In genomic region chr3:135499426-135499825, GRCh38 we compare ENCODE assay signal across 30 cellular contexts.
"Had no signal": no experiment of that assay in that cellular context is flagged by ENCODE, and none has a peak within 500 bp of the region (broad histone marks: within the 10 kb centered on the region; RNA-seq: fewer than 3 reads in every experiment).

No MANE protein-coding gene starts in this region.

- H3K27me3 Mint-ChIP-seq: activated CD4-positive, alpha-beta memory T cell treated with anti-CD3 and anti-CD28 coated beads, Interleukin-2, amount 10 ng/mL, durations not matched to agents 7 days and 5 days had no signal

- H3K9me3 Mint-ChIP-seq: activated CD4-positive, alpha-beta memory T cell treated with anti-CD3 and anti-CD28 coated beads, Interleukin-2, amount 10 ng/mL, durations not matched to agents 7 days and 5 days; activated naive CD4-positive, alpha-beta T cell treated with anti-CD3 and anti-CD28 coated beads for 36 hours; activated T-cell treated with anti-CD3 and anti-CD28 coated beads, Interleukin-2, amount 50 U/mL, for 24 hours had no signal

- H3K4me3 ChIP-seq: adrenal gland, cardiac muscle cell had no signal

- H3K4me1 Mint-ChIP-seq: activated CD4-positive, alpha-beta memory T cell treated with anti-CD3 and anti-CD28 coated beads, Interleukin-2, amount 10 ng/mL, durations not matched to agents 7 days and 5 days had no signal

- H3K9me3 ChIP-seq: adrenal gland had no signal

- ATAC-seq: activated naive CD4-positive, alpha-beta T cell treated with anti-CD3 and anti-CD28 coated beads, Interleukin-2, amount 50 U/mL, for 72 hours had no signal

- H3K4me3 Mint-ChIP-seq: activated CD4-positive, alpha-beta memory T cell treated with anti-CD3 and anti-CD28 coated beads, Interleukin-2, amount 10 ng/mL, durations not matched to agents 7 days and 5 days; activated naive CD4-positive, alpha-beta T cell treated with anti-CD3 and anti-CD28 coated beads for 36 hours; activated T-cell treated with anti-CD3 and anti-CD28 coated beads, Interleukin-2, amount 50 U/mL, for 24 hours had no signal

- H3K27ac ChIP-seq: adrenal gland, brain microvascular endothelial cell, cardiac muscle cell, WERI-Rb-1 had no signal

- H3K4me1 ChIP-seq: adrenal gland had no signal

- DNase-seq: activated CD4-positive, alpha-beta memory T cell treated with anti-CD3 and anti-CD28 coated beads, Interleukin-2, amount 10 ng/mL, durations not matched to agents 7 days and 5 days; activated CD4-positive, alpha-beta T cell treated with anti-CD3 and anti-CD28 coated beads for 1 hour; activated CD4-positive, alpha-beta T cell treated with anti-CD3 and anti-CD28 coated beads for 48 hours; activated CD4-positive, CD25-positive, alpha-beta regulatory T cell; activated gamma-delta T cell treated with Interleukin-2 at 50 U/mL for 16 hours; activated naive CD4-positive, alpha-beta T cell treated with anti-CD3 and anti-CD28 coated beads for 36 hours; activated T-cell treated with anti-CD3 and anti-CD28 coated beads, Interleukin-2, amount 50 U/mL, for 24 hours; adrenal gland; aorta; brain microvascular endothelial cell; Karpas-422; KBM-7; NCI-H1092 treated with DMSO at 0.1 percent for 48 hours; NCI-H1417; NCI-H146; NCI-H187; NCI-H2029 treated with DMSO at 0.1 percent for 48 hours; NCI-H2107; NCI-H2171; NCI-H510A; NCI-H526; NCI-H748 treated with DMSO at 0.1 percent for 48 hours; Right ventricle myocardium superior; SW 1271; T-helper 1 cell; T-helper 2 cell; T-helper 9 cell; WERI-Rb-1 had no signal

- H3K36me3 ChIP-seq: adrenal gland, brain microvascular endothelial cell, cardiac muscle cell, WERI-Rb-1 had no signal

- H3K27me3 ChIP-seq: adrenal gland, brain microvascular endothelial cell had no signal

- H3K27ac Mint-ChIP-seq: activated CD4-positive, alpha-beta memory T cell treated with anti-CD3 and anti-CD28 coated beads, Interleukin-2, amount 10 ng/mL, durations not matched to agents 7 days and 5 days; activated naive CD4-positive, alpha-beta T cell treated with anti-CD3 and anti-CD28 coated beads for 36 hours; activated naive CD4-positive, alpha-beta T cell treated with anti-CD3 and anti-CD28 coated beads, Interleukin-2, amount 50 U/mL, for 72 hours; activated T-cell treated with anti-CD3 and anti-CD28 coated beads, Interleukin-2, amount 50 U/mL, for 24 hours had no signal

- H3K36me3 Mint-ChIP-seq: activated naive CD4-positive, alpha-beta T cell treated with anti-CD3 and anti-CD28 coated beads, Interleukin-2, amount 50 U/mL, for 72 hours had no signal
